Comparison of ENCODE assay signal across 24 cellular contexts in the genomic region with DNA sequence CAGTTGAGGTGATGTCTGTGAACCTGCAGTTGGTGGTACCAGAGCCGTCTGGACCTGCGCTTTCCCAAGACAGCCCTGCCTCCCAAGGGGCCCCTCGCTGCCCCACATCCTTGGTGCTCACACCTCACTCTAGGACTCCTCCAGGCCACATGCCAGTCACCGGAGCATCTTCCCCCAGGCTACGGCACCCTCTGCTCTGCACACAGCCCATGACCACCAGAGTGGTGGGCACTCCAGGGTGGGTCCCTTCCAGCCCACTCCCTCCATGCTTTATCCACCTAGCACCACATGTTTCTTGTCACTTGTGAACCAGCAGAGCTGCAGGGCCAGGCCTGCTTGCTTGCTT.
"Had no signal": no experiment of that assay in that cellular context is flagged by ENCODE, and none has a peak within 500 bp of the region (broad histone marks: within the 10 kb centered on the region; RNA-seq: fewer than 3 reads in every experiment).

No MANE protein-coding gene starts in this region.

- H3K4me1 Mint-ChIP-seq: activated naive CD4-positive, alpha-beta T cell treated with anti-CD3 and anti-CD28 coated beads, Interleukin-2, amount 10 ng/mL, durations not matched to agents 7 days and 5 days had no signal

- H3K4me1 ChIP-seq: ascending aorta, breast epithelium, lower lobe of right lung, prostate gland, right atrium auricular region, uterus had no signal

- H3K27ac Mint-ChIP-seq: activated CD4-positive, alpha-beta memory T cell treated with anti-CD3 and anti-CD28 coated beads for 36 hours; activated naive CD4-positive, alpha-beta T cell treated with anti-CD3 and anti-CD28 coated beads, Interleukin-2, amount 10 ng/mL, durations not matched to agents 7 days and 5 days; mesothelial cell of epicardium; nephron had no signal

- H3K4me3 ChIP-seq: ascending aorta, breast epithelium, lower lobe of right lung, prostate gland, right atrium auricular region, tibial nerve, uterus had no signal

- H3K9me3 ChIP-seq: ascending aorta, breast epithelium, lower lobe of right lung, prostate gland, right atrium auricular region, tibial nerve, uterus had no signal

- ATAC-seq: activated T-cell treated with anti-CD3 and anti-CD28 coated beads, Interleukin-2, amount 50 U/mL, for 4 hours; left colon had no signal

- H3K27ac ChIP-seq: ascending aorta, breast epithelium, lower lobe of right lung, prostate gland, right atrium auricular region, uterus, WERI-Rb-1 had no signal

- H3K9me3 Mint-ChIP-seq: activated CD4-positive, alpha-beta memory T cell treated with anti-CD3 and anti-CD28 coated beads for 36 hours; activated naive CD4-positive, alpha-beta T cell treated with anti-CD3 and anti-CD28 coated beads, Interleukin-2, amount 10 ng/mL, durations not matched to agents 7 days and 5 days; activated T-cell treated with anti-CD3 and anti-CD28 coated beads, Interleukin-2, amount 50 U/mL, for 4 hours; mesothelial cell of epicardium; nephron had no signal

- H3K36me3 Mint-ChIP-seq: activated naive CD4-positive, alpha-beta T cell treated with anti-CD3 and anti-CD28 coated beads, Interleukin-2, amount 10 ng/mL, durations not matched to agents 7 days and 5 days had no signal

- H3K27me3 Mint-ChIP-seq: activated CD4-positive, alpha-beta memory T cell treated with anti-CD3 and anti-CD28 coated beads for 36 hours; activated naive CD4-positive, alpha-beta T cell treated with anti-CD3 and anti-CD28 coated beads, Interleukin-2, amount 10 ng/mL, durations not matched to agents 7 days and 5 days had no signal

- H3K4me3 Mint-ChIP-seq: activated CD4-positive, alpha-beta memory T cell treated with anti-CD3 and anti-CD28 coated beads for 36 hours; activated naive CD4-positive, alpha-beta T cell treated with anti-CD3 and anti-CD28 coated beads, Interleukin-2, amount 10 ng/mL, durations not matched to agents 7 days and 5 days; activated T-cell treated with anti-CD3 and anti-CD28 coated beads, Interleukin-2, amount 50 U/mL, for 4 hours; mesothelial cell of epicardium; nephron had no signal

- DNase-seq: activated CD4-positive, alpha-beta memory T cell treated with anti-CD3 and anti-CD28 coated beads for 36 hours; activated CD4-positive, alpha-beta T cell treated with anti-CD3 and anti-CD28 coated beads for 4 hours; activated naive CD4-positive, alpha-beta T cell treated with anti-CD3 and anti-CD28 coated beads, Interleukin-2, amount 10 ng/mL, durations not matched to agents 7 days and 5 days; activated T-cell treated with anti-CD3 and anti-CD28 coated beads, Interleukin-2, amount 50 U/mL, for 4 hours; dermis blood vessel endothelial cell; effector memory CD4-positive, alpha-beta T cell; foreskin fibroblast; hippocampal formation; left colon; lower lobe of right lung; stimulated activated CD4-positive, alpha-beta T cell treated with anti-CD3 and anti-CD28 coated beads, Interleukin-12 subunit alpha, Interleukin-12 subunit beta, amount 100 ng/mL, for 4 hours; stimulated activated CD4-positive, alpha-beta T cell treated with anti-CD3 and anti-CD28 coated beads, Interleukin-1b, Interleukin-23, amount 100 ng/mL, for 48 hours; stimulated activated CD8-positive, alpha-beta memory T cell treated with anti-CD3 and anti-CD28 coated beads, Interleukin-4, amount 100 ng/mL, for 48 hours; stimulated activated naive CD4-positive, alpha-beta T cell treated with Interleukin-2 at 50 U/mL for 16 hours; SW 1271; uterus; WERI-Rb-1 had no signal

- H3K27me3 ChIP-seq: ascending aorta, breast epithelium, right atrium auricular region, tibial nerve, uterus had no signal

- H3K36me3 ChIP-seq: breast epithelium, prostate gland, uterus had no signal
